In genomic region chr1:237736372-237737029, GRCh38 we compare ENCODE assay signal across 9 cellular contexts.
DNase-seq lines count a peak whose midpoint lies in the region; ATAC-seq and TF ChIP-seq lines count a peak whose summit lies in the region.
"Had no signal": no experiment of that assay in that cellular context is flagged by ENCODE, and none has a peak within 500 bp of the region (broad histone marks: within the 10 kb centered on the region; RNA-seq: fewer than 3 reads in every experiment).

No MANE protein-coding gene starts in this region.

- H2AFZ ChIP-seq in DND-41 (ENCODE audit: low read depth, low read length), result peak overlapping the region; percentile 74

- DNase-seq in DND-41 (peak; percentile 69), HuH-7 (ENCODE audit: low spot score) (peak; percentile 11), kidney epithelial cell (ENCODE audit: low read depth) (no peak), amniotic stem cell (lab: John Stamatoyannopoulos, UW) (no peak), omental fat pad (ENCODE audit: low spot score) (no peak)
- DNase-seq in activated CD4-positive, alpha-beta memory T cell treated with anti-CD3 and anti-CD28 coated beads for 36 hours, result peak; percentile 9
- no peak for DNase-seq in activated naive CD4-positive, alpha-beta T cell treated with anti-CD3 and anti-CD28 coated beads for 36 hours

- H3K9me3 ChIP-seq in DND-41 (ENCODE audit: insufficient read depth, low read length, severe bottlenecking), result no peaks in the 10 kb centered on the region

- peak overlapping the region; percentile 35 for H3K27ac Mint-ChIP-seq in activated CD4-positive, alpha-beta memory T cell treated with anti-CD3 and anti-CD28 coated beads for 36 hours
- H3K27ac Mint-ChIP-seq in activated naive CD4-positive, alpha-beta T cell treated with anti-CD3 and anti-CD28 coated beads for 36 hours, result no peak overlapping the region

- no peaks in the 10 kb centered on the region for H3K36me3 Mint-ChIP-seq in activated CD4-positive, alpha-beta memory T cell treated with anti-CD3 and anti-CD28 coated beads for 36 hours
- no peaks in the 10 kb centered on the region for H3K36me3 Mint-ChIP-seq in activated naive CD4-positive, alpha-beta T cell treated with anti-CD3 and anti-CD28 coated beads for 36 hours (ENCODE audit: low read depth)

- H3K4me3 Mint-ChIP-seq in activated CD4-positive, alpha-beta memory T cell treated with anti-CD3 and anti-CD28 coated beads for 36 hours, result no peak overlapping the region
- no peak overlapping the region for H3K4me3 Mint-ChIP-seq in activated naive CD4-positive, alpha-beta T cell treated with anti-CD3 and anti-CD28 coated beads for 36 hours

- no peaks in the 10 kb centered on the region for H4K20me1 ChIP-seq in DND-41 (ENCODE audit: insufficient read depth, low read length)

- no peak overlapping the region; the same call in 1 of the 2 replicates for H3K9ac ChIP-seq in DND-41 (ENCODE audit: low read depth, low read length)

- peak; percentile 69 for TF ChIP-seq CTCF in DND-41 (IDR thresholded peaks at IDR 0.05; ENCODE audit: borderline replicate concordance, extremely low read depth, low read length, poor library complexity, severe bottlenecking)
- peak; percentile 46 for TF ChIP-seq CTCF in kidney epithelial cell (IDR thresholded peaks at IDR 0.05; ENCODE audit: insufficient read depth, low read length, poor library complexity, severe bottlenecking)
- TF ChIP-seq CTCF in omental fat pad (IDR thresholded peaks at IDR 0.05), result no peak

- CTCF ChIA-PET in activated CD4-positive, alpha-beta memory T cell treated with anti-CD3 and anti-CD28 coated beads for 36 hours (lab: Charles Lee), result interaction anchor here (0.6 kb wide), 1 partner anchor 1633 kb away, joined by 3 read pairs; no protein-coding TSS in a partner anchor
- CTCF ChIA-PET in activated naive CD4-positive, alpha-beta T cell treated with anti-CD3 and anti-CD28 coated beads for 36 hours (lab: Charles Lee), result no interaction called here

- POLR2A ChIA-PET in activated CD4-positive, alpha-beta memory T cell treated with anti-CD3 and anti-CD28 coated beads for 36 hours (lab: Charles Lee), result no interaction called here

- peak overlapping the region; percentile 77 for H3K27ac ChIP-seq in DND-41 (ENCODE audit: low read length)

- H3K79me2 ChIP-seq in DND-41 (ENCODE audit: insufficient read depth, low read length), result no peaks in the 10 kb centered on the region

- H3K27me3 ChIP-seq in DND-41 (ENCODE audit: insufficient read depth, low read length, poor library complexity) (no peaks in the 10 kb centered on the region), kidney epithelial cell (ENCODE audit: control insufficient read depth, insufficient read depth, low read length) (no peaks in the 10 kb centered on the region)

- H3K4me1 ChIP-seq in DND-41 (ENCODE audit: insufficient read depth, low read length), result peaks cover 22% of the 10 kb centered on the region

- H3K4me1 Mint-ChIP-seq in activated CD4-positive, alpha-beta memory T cell treated with anti-CD3 and anti-CD28 coated beads for 36 hours (ENCODE audit: low read depth), result peaks cover 8% of the 10 kb centered on the region
- H3K4me1 Mint-ChIP-seq in activated naive CD4-positive, alpha-beta T cell treated with anti-CD3 and anti-CD28 coated beads for 36 hours (ENCODE audit: low read depth), result no peaks in the 10 kb centered on the region

- H3K4me3 ChIP-seq in DND-41 (ENCODE audit: low read depth in 1 of 2, low read length in 2 of 2) (peak overlapping the region in 1 of 2 experiments; percentile 37; a peak in 1 of 4 replicates), kidney epithelial cell (ENCODE audit: low read depth, low read length) (no peak overlapping the region)
- H3K4me3 ChIP-seq: lung had no signal

- H3K36me3 ChIP-seq in DND-41 (ENCODE audit: insufficient read depth, low read length) (no peaks in the 10 kb centered on the region), kidney epithelial cell (ENCODE audit: control insufficient read depth, insufficient read depth, low read length) (no peaks in the 10 kb centered on the region)

- no peaks in the 10 kb centered on the region for H3K27me3 Mint-ChIP-seq in activated CD4-positive, alpha-beta memory T cell treated with anti-CD3 and anti-CD28 coated beads for 36 hours
- H3K27me3 Mint-ChIP-seq in activated naive CD4-positive, alpha-beta T cell treated with anti-CD3 and anti-CD28 coated beads for 36 hours (ENCODE audit: low read depth), result no peaks in the 10 kb centered on the region

- H3K9me3 Mint-ChIP-seq in activated CD4-positive, alpha-beta memory T cell treated with anti-CD3 and anti-CD28 coated beads for 36 hours, result peaks cover 2% of the 10 kb centered on the region
- H3K9me3 Mint-ChIP-seq in activated naive CD4-positive, alpha-beta T cell treated with anti-CD3 and anti-CD28 coated beads for 36 hours, result no peaks in the 10 kb centered on the region

- ATAC-seq in DND-41 (ENCODE audit: insufficient read depth, low read depth) (peak; percentile 98), HG02970 (IDR thresholded peaks at IDR 0.05; ENCODE audit: low FRiP score, unreplicated experiment) (no peak), omental fat pad (ENCODE audit: low FRiP score) (no peak)

- peak overlapping the region; percentile 52 for H3K4me2 ChIP-seq in DND-41 (ENCODE audit: insufficient read depth, low read length)

- intact Hi-C loops in activated CD4-positive, alpha-beta memory T cell treated with anti-CD3 and anti-CD28 coated beads for 36 hours (cut with micrococcal nuclease), result no loop called here
- intact Hi-C loops in activated naive CD4-positive, alpha-beta T cell treated with anti-CD3 and anti-CD28 coated beads for 36 hours (cut with micrococcal nuclease), result no loop called here

Comparison
In these comparisons a context has a peak if more than half of its experiments do, and no peak if none do; other contexts are left out.
1. DNase-seq: peak in DND-41 (single experiment), HuH-7 (single experiment) and activated CD4-positive, alpha-beta memory T cell treated with anti-CD3 and anti-CD28 coated beads for 36 hours (single experiment); none in kidney epithelial cell (single experiment), activated naive CD4-positive, alpha-beta T cell treated with anti-CD3 and anti-CD28 coated beads for 36 hours (single experiment), amniotic stem cell (single experiment) and omental fat pad (single experiment).
2. CTCF ChIP-seq: peak in DND-41 (single experiment) and kidney epithelial cell (single experiment); none in omental fat pad (0 of 3).